1 cellular context compared by ENCODE assay signal in genomic region chr3:19931767-19932188, GRCh38.
A peak's percentile ranks its signal among the peaks of the same experiment; 100 is the strongest.
TF ChIP-seq lines count a peak whose summit lies in the region.

No MANE protein-coding gene starts in this region.

TF ChIP-seq in K562, 482 proteins besides CTCF, POLR2A, EP300 and RAD21 (continued from another document and continues in another):
- TF ChIP-seq ZBTB5 (IDR thresholded peaks at IDR 0.05) (no peak), ATF6 (CRISPR knock-in tag; IDR thresholded peaks at IDR 0.05) (no peak), ZNF143 (CRISPR knock-in tag; IDR thresholded peaks at IDR 0.05) (no peak), ZBTB7A (IDR thresholded peaks at IDR 0.05; ENCODE audit: borderline replicate concordance, control insufficient read depth, low read depth, low read length) (no peak), SLC30A9 (CRISPR knock-in tag; IDR thresholded peaks at IDR 0.05) (no peak), ZNF212 (CRISPR knock-in tag; IDR thresholded peaks at IDR 0.05) (no peak), PCBP1 (IDR thresholded peaks at IDR 0.05; ENCODE audit: low read depth, low read length, poor library complexity, severe bottlenecking) (no peak), MXD1 (CRISPR knock-in tag; IDR thresholded peaks at IDR 0.05; ENCODE audit: borderline replicate concordance, poor library complexity, severe bottlenecking) (no peak), NR4A1 (CRISPR knock-in tag; IDR thresholded peaks at IDR 0.05) (no peak), NR4A1 (tag; IDR thresholded peaks at IDR 0.05) (peak; percentile 69; the same call in 1 of the 2 replicates), ZNF253 (CRISPR knock-in tag; conservative IDR thresholded peaks at IDR 0.05) (no peak), GTF2E2 (tag; IDR thresholded peaks at IDR 0.05) (no peak), FOXP4 (CRISPR knock-in tag; IDR thresholded peaks at IDR 0.05; ENCODE audit: borderline replicate concordance) (no peak), SIN3B (IDR thresholded peaks at IDR 0.05; ENCODE audit: low read depth) (no peak), RERE (CRISPR knock-in tag; IDR thresholded peaks at IDR 0.05; ENCODE audit: borderline replicate concordance) (no peak), ZNF695 (CRISPR knock-in tag; IDR thresholded peaks at IDR 0.05) (no peak), TEAD1 (CRISPR knock-in tag; IDR thresholded peaks at IDR 0.05) (peak in 1 of 2 experiments; percentile 69; a peak in 1 of 4 replicates), ELK3 (CRISPR knock-in tag; IDR thresholded peaks at IDR 0.05) (no peak), HMGN3 (IDR thresholded peaks at IDR 0.05; ENCODE audit: borderline replicate concordance, extremely low read depth, insufficient read length, low read depth, low read length) (no peak), E2F4 (CRISPR knock-in tag; IDR thresholded peaks at IDR 0.05; ENCODE audit: low read depth) (no peak), HDAC1 (IDR thresholded peaks at IDR 0.05) (peak in 1 of 2 experiments; percentile 62; a peak in 2 of 4 replicates), MECOM (CRISPR knock-in tag; IDR thresholded peaks at IDR 0.05) (peak; percentile 49; the same call in 1 of the 2 replicates), FOS (IDR thresholded peaks at IDR 0.05; ENCODE audit: extremely low read depth, insufficient read length) (no peak), CLOCK (CRISPR knock-in tag; IDR thresholded peaks at IDR 0.05; ENCODE audit: borderline replicate concordance) (no peak), LEF1 (IDR thresholded peaks at IDR 0.05) (peak; percentile 58), EGR1 (conservative IDR thresholded peaks at IDR 0.05) (no peak), NFE2 (IDR thresholded peaks at IDR 0.05; ENCODE audit: low read depth) (peak; percentile 98), REST (CRISPR knock-in tag; IDR thresholded peaks at IDR 0.05; ENCODE audit: low read depth) (no peak), SAFB (IDR thresholded peaks at IDR 0.05; ENCODE audit: borderline replicate concordance, low read depth, low read length) (no peak), STAT5A (IDR thresholded peaks at IDR 0.05; ENCODE audit: borderline replicate concordance, low read length) (no peak), KDM1A (IDR thresholded peaks at IDR 0.05) (no peak), PBX2 (CRISPR knock-in tag; IDR thresholded peaks at IDR 0.05; ENCODE audit: low read depth) (no peak), PBX2 (tag; conservative IDR thresholded peaks at IDR 0.05; ENCODE audit: low read depth) (peak; percentile 76), PML (IDR thresholded peaks at IDR 0.05; ENCODE audit: low read length) (no peak)
